ENCODE assay signal across 9 cellular contexts in the genomic region with DNA sequence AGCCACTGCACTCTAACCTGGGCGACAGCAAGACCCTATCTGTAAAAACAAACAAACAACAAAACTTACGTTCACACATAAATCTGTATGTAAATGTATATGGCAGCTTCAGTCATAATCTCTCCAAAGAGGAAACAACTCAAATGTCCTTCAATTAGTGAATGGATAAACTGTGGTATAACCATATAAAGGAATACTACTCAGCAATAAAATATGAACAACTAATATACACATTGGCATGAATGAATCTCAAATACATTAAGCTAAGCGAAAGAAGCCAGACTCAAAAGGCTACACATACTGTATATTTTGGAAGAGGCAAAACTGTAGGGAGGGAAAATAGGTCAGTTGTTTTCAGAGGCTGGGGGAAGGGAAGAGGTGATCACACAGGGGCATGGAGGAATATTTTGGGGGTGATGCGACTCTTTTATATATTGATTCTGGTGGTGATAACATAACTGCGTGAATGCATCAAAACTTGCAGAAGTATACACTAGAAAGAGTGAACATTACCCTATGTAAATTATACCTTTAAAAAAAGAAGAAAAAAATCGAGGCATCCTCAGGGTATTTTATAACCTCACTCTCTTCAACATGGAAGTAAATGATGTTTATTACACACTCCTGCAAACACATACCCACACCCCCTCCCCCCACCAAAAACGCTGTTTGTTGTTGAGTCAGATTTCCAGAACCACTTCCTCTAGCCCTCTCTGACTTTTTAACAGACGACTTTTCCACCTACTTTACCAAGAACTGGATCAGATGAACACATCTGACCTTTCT. TPM values are rescaled to one million over a fixed set of nuclear protein-coding genes. Genes with fewer than 3 reads are reported as not detected.
A peak's percentile ranks its signal among the peaks of the same experiment; 100 is the strongest.
DNase-seq lines count a peak whose midpoint lies in the region; ATAC-seq and TF ChIP-seq lines count a peak whose summit lies in the region.
"Had no signal": no experiment of that assay in that cellular context is flagged by ENCODE, and none has a peak within 500 bp of the region (broad histone marks: within the 10 kb centered on the region; RNA-seq: fewer than 3 reads in every experiment).

No MANE protein-coding gene starts in this region.

- H3K27ac ChIP-seq in dorsolateral prefrontal cortex, result no peak overlapping the region
- H3K27ac ChIP-seq: C4-2B had no signal

- H3K4me3 ChIP-seq in dorsolateral prefrontal cortex, result no peak overlapping the region

- H3K27me3 ChIP-seq in dorsolateral prefrontal cortex, result no peaks in the 10 kb centered on the region

- peak; percentile 79 for ATAC-seq in stimulated activated naive CD8-positive, alpha-beta T cell treated with anti-CD3 and anti-CD28 coated beads, Interleukin-15, Interleukin-2, amounts not matched to agents 100 U/mL and 50 U/mL, for 24 hours
- ATAC-seq in HG02759 (IDR thresholded peaks at IDR 0.05; ENCODE audit: unreplicated experiment) (no peak), HG03378 (IDR thresholded peaks at IDR 0.05; ENCODE audit: unreplicated experiment) (no peak)

- no peak for TF ChIP-seq CTCF in dorsolateral prefrontal cortex (IDR thresholded peaks at IDR 0.05 in 54 of 56, conservative IDR thresholded peaks at IDR 0.05 in 2 of 56; ENCODE audit: low read depth in 1 of 56, partially characterized antibody in 56 of 56)

- intact Hi-C loops in dorsolateral prefrontal cortex (cut with DNase I), result no loop called here

- DNase-seq in activated T-cell treated with anti-CD3 and anti-CD28 coated beads for 4 hours (peak; percentile 28), UCSD-AML1 (lab: John Stamatoyannopoulos, UW; ENCODE audit: unreplicated experiment) (peak; percentile 37), fibroblast of gingiva (ENCODE audit: low read depth) (peak; percentile 47), dorsolateral prefrontal cortex (no peak)
- no peak for DNase-seq in activated T-cell treated with anti-CD3 and anti-CD28 coated beads, Interleukin-2, amount 50 U/mL, for 1 hour
- peak; percentile 77 for DNase-seq in stimulated activated naive CD8-positive, alpha-beta T cell treated with anti-CD3 and anti-CD28 coated beads, Interleukin-15, Interleukin-2, amounts not matched to agents 100 U/mL and 50 U/mL, for 24 hours

RNA-seq across cellular contexts. Expression of a gene that starts 18.0 kb away (rescaled TPM):
- total RNA-seq in dorsolateral prefrontal cortex, result 100 to 1,000 TPM in 2 of 120 experiments, 10 to 100 TPM in 118; 28.1 to 182 (median 50.5) TPM

Comparison
In these comparisons a context has a peak if more than half of its experiments do, and no peak if none do; other contexts are left out.
1. DNase-seq: peak in activated T-cell treated with anti-CD3 and anti-CD28 coated beads for 4 hours (single experiment), UCSD-AML1 (single experiment), fibroblast of gingiva (single experiment) and stimulated activated naive CD8-positive, alpha-beta T cell treated with anti-CD3 and anti-CD28 coated beads, Interleukin-15, Interleukin-2, amounts not matched to agents 100 U/mL and 50 U/mL, for 24 hours (single experiment); none in activated T-cell treated with anti-CD3 and anti-CD28 coated beads, Interleukin-2, amount 50 U/mL, for 1 hour (single experiment) and dorsolateral prefrontal cortex (0 of 10).